ENCODE assay signal across 17 cellular contexts in the genomic region with DNA sequence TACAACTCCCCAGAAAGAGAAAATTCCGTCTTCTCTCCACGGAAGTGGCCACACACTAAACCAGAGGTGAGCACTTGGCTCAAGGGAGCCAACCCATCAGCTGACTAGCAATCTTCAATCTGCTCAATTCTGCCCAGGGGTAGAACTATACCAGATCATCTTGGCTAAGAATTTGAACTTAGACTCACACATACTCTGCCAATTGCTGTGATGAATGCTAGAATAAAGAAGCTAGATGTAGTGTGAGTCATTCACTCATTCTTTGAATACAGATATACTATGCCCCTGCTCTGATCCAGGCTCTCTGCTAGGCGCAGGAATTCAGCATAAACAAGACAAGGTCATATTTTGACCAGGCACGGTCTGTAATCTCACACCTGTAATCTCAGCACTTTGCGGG. TPM values are rescaled to one million over a fixed set of nuclear protein-coding genes. Genes with fewer than 3 reads are reported as not detected.
A peak's percentile ranks its signal among the peaks of the same experiment; 100 is the strongest.
DNase-seq lines count a peak whose midpoint lies in the region; TF ChIP-seq lines count a peak whose summit lies in the region.
"Had no signal": no experiment of that assay in that cellular context is flagged by ENCODE, and none has a peak within 500 bp of the region (broad histone marks: within the 10 kb centered on the region; RNA-seq: fewer than 3 reads in every experiment).

No MANE protein-coding gene starts in this region.

- no peaks in the 10 kb centered on the region for H4K20me1 ChIP-seq in H9 (ENCODE audit: control insufficient read depth, insufficient read depth, insufficient read length)

- no peak overlapping the region for H2BK5ac ChIP-seq in H9 (ENCODE audit: insufficient read length, low read length)

- H3K4me2 ChIP-seq in H9 (ENCODE audit: insufficient read depth, insufficient read length, low read length): no peak overlapping the region

- DNase-seq in T-helper 2 cell treated with Interferon-gamma antibody and Interleukin-4, amounts not matched to agents 5 μg/mL and 100 μg/mL, for 36 hours (ENCODE audit: low spot score): no peak
- DNase-seq in T-helper 2 cell: no peak
- DNase-seq in H9: no peak
- no peak for DNase-seq in activated T-helper 2 cell treated with anti-CD3 and anti-CD28 coated beads, Interferon-gamma antibody, Interleukin-2, Interleukin-4, amounts not matched to agents 10 μg/mL and 5 μg/mL and 100 μg/mL, durations not matched to agents 14 hours and 24 hours and 36 hours (ENCODE audit: low spot score)
- DNase-seq in iris pigment epithelial cell (ENCODE audit: low read depth): peak; percentile 67
- DNase-seq in DMS53 (lab: John Stamatoyannopoulos, UW): no peak
- no peak for DNase-seq in effector CD8-positive, alpha-beta T cell (lab: John Stamatoyannopoulos, UW)
- DNase-seq in substantia nigra (lab: John Stamatoyannopoulos, UW): no peak
- DNase-seq: activated CD4-positive, alpha-beta T cell treated with anti-CD3 and anti-CD28 coated beads, Interleukin-2, amount 50 U/mL, for 4 hours; activated naive CD8-positive, alpha-beta T cell treated with anti-CD3 and anti-CD28 coated beads, Interleukin-2, amount 10 ng/mL, durations not matched to agents 7 days and 5 days; cortex of kidney; NCI-H1092; NCI-H345; OCI-M1; posterior cingulate gyrus; tibial artery had no signal

- H3K27me3 Mint-ChIP-seq in T-helper 2 cell treated with Interferon-gamma antibody and Interleukin-4, amounts not matched to agents 5 μg/mL and 100 μg/mL, for 36 hours (ENCODE audit: low read depth): no peaks in the 10 kb centered on the region
- H3K27me3 Mint-ChIP-seq in H9 (ENCODE audit: low read depth): no peaks in the 10 kb centered on the region
- H3K27me3 Mint-ChIP-seq in activated T-helper 2 cell treated with anti-CD3 and anti-CD28 coated beads, Interferon-gamma antibody, Interleukin-2, Interleukin-4, amounts not matched to agents 10 μg/mL and 5 μg/mL and 100 μg/mL, durations not matched to agents 14 hours and 24 hours and 36 hours (ENCODE audit: low read depth): no peaks in the 10 kb centered on the region
- H3K27me3 Mint-ChIP-seq: activated naive CD8-positive, alpha-beta T cell treated with anti-CD3 and anti-CD28 coated beads, Interleukin-2, amount 10 ng/mL, durations not matched to agents 7 days and 5 days had no signal

- no peak overlapping the region for H2BK15ac ChIP-seq in H9 (ENCODE audit: low read depth, low read length)

- H4K8ac ChIP-seq in H9 (replicated peaks; ENCODE audit: insufficient read length, low read depth, low read length): no peak overlapping the region

- no peak overlapping the region for H2BK20ac ChIP-seq in H9 (ENCODE audit: low read depth, low read length, poor library complexity, severe bottlenecking)

- H3K14ac ChIP-seq in H9 (ENCODE audit: insufficient read depth, low read length): no peak overlapping the region

- no peak overlapping the region for H4K91ac ChIP-seq in H9 (ENCODE audit: insufficient read length, low read depth, low read length)

- H3K4me1 ChIP-seq in H9 (ENCODE audit: insufficient read depth, low read length): no peaks in the 10 kb centered on the region

- H3K36me3 Mint-ChIP-seq in T-helper 2 cell treated with Interferon-gamma antibody and Interleukin-4, amounts not matched to agents 5 μg/mL and 100 μg/mL, for 36 hours (ENCODE audit: low read depth): peaks cover 39% of the 10 kb centered on the region
- peaks cover 6 to 36% (median 10%) of the 10 kb centered on the region in 3 experiments; a peak in 5 of 7 replicates for H3K36me3 Mint-ChIP-seq in H9 (ENCODE audit: insufficient read depth in 1 of 3, low read depth in 3 of 3)
- peaks cover 55% of the 10 kb centered on the region for H3K36me3 Mint-ChIP-seq in activated T-helper 2 cell treated with anti-CD3 and anti-CD28 coated beads, Interferon-gamma antibody, Interleukin-2, Interleukin-4, amounts not matched to agents 10 μg/mL and 5 μg/mL and 100 μg/mL, durations not matched to agents 14 hours and 24 hours and 36 hours (ENCODE audit: low read depth)

- peaks cover 2% of the 10 kb centered on the region for H3K79me1 ChIP-seq in H9 (ENCODE audit: insufficient read depth, low read depth, low read length, poor library complexity, severe bottlenecking)

- H3K18ac ChIP-seq in H9 (ENCODE audit: insufficient read length, low read depth, low read length): no peak overlapping the region

- no peak for TF ChIP-seq CTCF in H9 (conservative IDR thresholded peaks at IDR 0.05)

- H2AFZ ChIP-seq in H9 (ENCODE audit: low read length): no peak overlapping the region

- no peaks in the 10 kb centered on the region for H3K27me3 ChIP-seq in H9 (ENCODE audit: insufficient read depth, low read length)
- H3K27me3 ChIP-seq: tibial artery had no signal

- intact Hi-C loops in activated T-helper 2 cell treated with anti-CD3 and anti-CD28 coated beads, Interferon-gamma antibody, Interleukin-2, Interleukin-4, amounts not matched to agents 10 μg/mL and 5 μg/mL and 100 μg/mL, durations not matched to agents 14 hours and 24 hours and 36 hours (cut with micrococcal nuclease): no loop called here

- WGBS in H9 (ENCODE audit: extremely low coverage, insufficient read length, low lambda C conversion rate): no CpG with 5 or more reads among the region's 5 CpGs

- no peaks in the 10 kb centered on the region for H3K9me3 Mint-ChIP-seq in T-helper 2 cell treated with Interferon-gamma antibody and Interleukin-4, amounts not matched to agents 5 μg/mL and 100 μg/mL, for 36 hours
- H3K9me3 Mint-ChIP-seq in H9: no peaks in the 10 kb centered on the region
- H3K9me3 Mint-ChIP-seq in activated T-helper 2 cell treated with anti-CD3 and anti-CD28 coated beads, Interferon-gamma antibody, Interleukin-2, Interleukin-4, amounts not matched to agents 10 μg/mL and 5 μg/mL and 100 μg/mL, durations not matched to agents 14 hours and 24 hours and 36 hours: no peaks in the 10 kb centered on the region
- H3K9me3 Mint-ChIP-seq: activated naive CD8-positive, alpha-beta T cell treated with anti-CD3 and anti-CD28 coated beads, Interleukin-2, amount 10 ng/mL, durations not matched to agents 7 days and 5 days had no signal

- no peak overlapping the region for H2BK120ac ChIP-seq in H9 (ENCODE audit: low read depth, low read length, poor library complexity, severe bottlenecking)

- H3K56ac ChIP-seq in H9 (ENCODE audit: insufficient read length, low read depth, low read length): no peak overlapping the region

- H3K23ac ChIP-seq in H9 (ENCODE audit: insufficient read length, low read depth, low read length): no peak overlapping the region

- H3K27ac ChIP-seq in H9 (ENCODE audit: insufficient read length, low read depth, low read length) (no peak overlapping the region), substantia nigra (ENCODE audit: low read depth, low read length, poor library complexity, severe bottlenecking) (no peak overlapping the region)
- H3K27ac ChIP-seq: 22Rv1, tibial artery had no signal

- H3K27ac Mint-ChIP-seq in T-helper 2 cell treated with Interferon-gamma antibody and Interleukin-4, amounts not matched to agents 5 μg/mL and 100 μg/mL, for 36 hours: peak overlapping the region; percentile 53
- peak overlapping the region in 2 of 3 experiments; percentile 2 to 50; a peak in 1 of 7 replicates for H3K27ac Mint-ChIP-seq in H9
- H3K27ac Mint-ChIP-seq in activated T-helper 2 cell treated with anti-CD3 and anti-CD28 coated beads, Interferon-gamma antibody, Interleukin-2, Interleukin-4, amounts not matched to agents 10 μg/mL and 5 μg/mL and 100 μg/mL, durations not matched to agents 14 hours and 24 hours and 36 hours: peak overlapping the region; percentile 31
- H3K27ac Mint-ChIP-seq: activated naive CD8-positive, alpha-beta T cell treated with anti-CD3 and anti-CD28 coated beads, Interleukin-2, amount 10 ng/mL, durations not matched to agents 7 days and 5 days had no signal

- no peak overlapping the region for H3T11ph ChIP-seq in H9 (ENCODE audit: low read length)

- H3K79me2 ChIP-seq in H9 (ENCODE audit: insufficient read depth, low read length): peaks cover 4% of the 10 kb centered on the region; the same call in 1 of the 2 replicates

- no peak overlapping the region for H3K9ac ChIP-seq in H9 (ENCODE audit: extremely low read depth, insufficient read length, low read length)

- H3K23me2 ChIP-seq in H9 (ENCODE audit: insufficient read length, low read depth, low read length, poor library complexity, severe bottlenecking): no peaks in the 10 kb centered on the region

- no peak overlapping the region for H2AK5ac ChIP-seq in H9 (ENCODE audit: insufficient read length, low read length)

- peaks cover 40% of the 10 kb centered on the region for H3K4me1 Mint-ChIP-seq in T-helper 2 cell treated with Interferon-gamma antibody and Interleukin-4, amounts not matched to agents 5 μg/mL and 100 μg/mL, for 36 hours (ENCODE audit: low read depth)
- peaks cover 8 to 15% of the 10 kb centered on the region in 2 experiments for H3K4me1 Mint-ChIP-seq in H9
- H3K4me1 Mint-ChIP-seq in activated T-helper 2 cell treated with anti-CD3 and anti-CD28 coated beads, Interferon-gamma antibody, Interleukin-2, Interleukin-4, amounts not matched to agents 10 μg/mL and 5 μg/mL and 100 μg/mL, durations not matched to agents 14 hours and 24 hours and 36 hours (ENCODE audit: low read depth): peaks cover 50% of the 10 kb centered on the region

- no peak overlapping the region for H2BK12ac ChIP-seq in H9 (ENCODE audit: insufficient read length, low read depth, low read length)

- H3K4me3 Mint-ChIP-seq in T-helper 2 cell treated with Interferon-gamma antibody and Interleukin-4, amounts not matched to agents 5 μg/mL and 100 μg/mL, for 36 hours: no peak overlapping the region
- no peak overlapping the region; a peak in 1 of 5 replicates for H3K4me3 Mint-ChIP-seq in H9
- H3K4me3 Mint-ChIP-seq in activated T-helper 2 cell treated with anti-CD3 and anti-CD28 coated beads, Interferon-gamma antibody, Interleukin-2, Interleukin-4, amounts not matched to agents 10 μg/mL and 5 μg/mL and 100 μg/mL, durations not matched to agents 14 hours and 24 hours and 36 hours (ENCODE audit: low read depth): no peak overlapping the region
- H3K4me3 Mint-ChIP-seq: activated naive CD8-positive, alpha-beta T cell treated with anti-CD3 and anti-CD28 coated beads, Interleukin-2, amount 10 ng/mL, durations not matched to agents 7 days and 5 days had no signal

- no peak overlapping the region for H3K4ac ChIP-seq in H9 (ENCODE audit: low read depth, low read length)

- H3K9me3 ChIP-seq in H9 (ENCODE audit: control insufficient read depth, low read depth, low read length): no peaks in the 10 kb centered on the region
- H3K9me3 ChIP-seq: tibial artery had no signal

- H4K5ac ChIP-seq in H9 (ENCODE audit: insufficient read length, low read depth, low read length): no peak overlapping the region

RNA-seq across cellular contexts. Expression of gene GPCPD1, which starts 8.5 kb away (rescaled TPM):
- total RNA-seq in H9 (2021): 9.1 and 10.0 TPM in 2 replicates
- total RNA-seq in activated T-helper 2 cell treated with anti-CD3 and anti-CD28 coated beads, Interferon-gamma antibody, Interleukin-2, Interleukin-4, amounts not matched to agents 10 μg/mL and 5 μg/mL and 100 μg/mL, durations not matched to agents 14 hours and 24 hours and 36 hours: 35.9 and 36.0 TPM in 2 replicates
